18 cellular contexts compared by ENCODE assay signal in genomic region chr9:82418334-82418733, GRCh38.
A peak's percentile ranks its signal among the peaks of the same experiment; 100 is the strongest.
DNase-seq lines count a peak whose midpoint lies in the region; FAIRE-seq and TF ChIP-seq lines count a peak whose summit lies in the region.
"Had no signal": no experiment of that assay in that cellular context is flagged by ENCODE, and none has a peak within 500 bp of the region (broad histone marks: within the 10 kb centered on the region; RNA-seq: fewer than 3 reads in every experiment).

No MANE protein-coding gene starts in this region.

- H3K36me3 ChIP-seq in bronchial epithelial cell (ENCODE audit: control insufficient read depth, insufficient read depth, low read length): no peaks in the 10 kb centered on the region
- H3K36me3 ChIP-seq in uterus: no peaks in the 10 kb centered on the region
- H3K36me3 ChIP-seq in BE2C: no peaks in the 10 kb centered on the region
- H3K36me3 ChIP-seq: BLaER1, HAP-1 had no signal

- TF ChIP-seq CTCF in bronchial epithelial cell (IDR thresholded peaks at IDR 0.05; ENCODE audit: insufficient read depth, low read length, severe bottlenecking) (no peak), uterus (IDR thresholded peaks at IDR 0.05) (no peak), BE2C (IDR thresholded peaks at IDR 0.05; ENCODE audit: low read depth, low read length) (no peak)

- FAIRE-seq in bronchial epithelial cell (lab: Jason Lieb, UNC): no peak

- DNase-seq in NCI-H1092 treated with DMSO at 0.1 percent for 48 hours (lab: John Stamatoyannopoulos, UW) (peak; percentile 3), NCI-H1092 (lab: John Stamatoyannopoulos, UW) (no peak), NCI-H226 (peak; percentile 5), bronchial epithelial cell (ENCODE audit: low read depth) (peak; percentile 34), renal cortical epithelial cell (ENCODE audit: low read depth) (peak; percentile 35), uterus (no peak), NCI-H82 (lab: John Stamatoyannopoulos, UW) (no peak), BE2C (no peak)
- DNase-seq: EL, KBM-7, NCI-H1417 treated with DMSO at 0.1 percent for 48 hours, NCI-H2081 treated with DMSO at 0.1 percent for 48 hours, NCI-H345, NCI-H69, SK-N-SH had no signal

- H3K9me3 ChIP-seq in uterus (no peaks in the 10 kb centered on the region), BE2C (no peaks in the 10 kb centered on the region)
- H3K9me3 ChIP-seq: HAP-1, SK-N-SH had no signal

- TF ChIP-seq POLR2A in uterus (IDR thresholded peaks at IDR 0.05): no peak

- intact Hi-C loops in uterus (cut with DNase I; ENCODE audit: low total_unique reads): no loop called here

- H3K27me3 ChIP-seq in bronchial epithelial cell (ENCODE audit: control insufficient read depth, insufficient read depth, low read length) (no peaks in the 10 kb centered on the region), uterus (no peaks in the 10 kb centered on the region), BE2C (no peaks in the 10 kb centered on the region)
- H3K27me3 ChIP-seq: BLaER1 had no signal

- H3K4me3 ChIP-seq in bronchial epithelial cell (ENCODE audit: low read depth, low read length) (no peak overlapping the region), uterus (no peak overlapping the region), BE2C (ENCODE audit: low read depth, low read length) (no peak overlapping the region)
- H3K4me3 ChIP-seq: BLaER1, HAP-1 had no signal

- H3K27ac ChIP-seq in uterus: no peak overlapping the region
- H3K27ac ChIP-seq: 22Rv1, BLaER1 had no signal

- no peaks in the 10 kb centered on the region for H3K4me1 ChIP-seq in uterus
- no peaks in the 10 kb centered on the region for H3K4me1 ChIP-seq in BE2C
- H3K4me1 ChIP-seq: BLaER1, HAP-1 had no signal

Comparison
In these comparisons a context has a peak if more than half of its experiments do, and no peak if none do; other contexts are left out.
1. DNase-seq: peak in NCI-H1092 treated with DMSO at 0.1 percent for 48 hours (single experiment), NCI-H226 (single experiment), bronchial epithelial cell (single experiment) and renal cortical epithelial cell (single experiment); none in NCI-H1092 (single experiment), uterus (0 of 2), NCI-H82 (single experiment) and BE2C (single experiment).